In genomic region chr1:236058141-236058626, GRCh38 we compare ENCODE assay signal across 9 cellular contexts. TPM values are rescaled to one million over a fixed set of nuclear protein-coding genes. Genes with fewer than 3 reads are reported as not detected.
DNase-seq lines count a peak whose midpoint lies in the region; ATAC-seq, FAIRE-seq and TF ChIP-seq lines count a peak whose summit lies in the region.
"Had no signal": no experiment of that assay in that cellular context is flagged by ENCODE, and none has a peak within 500 bp of the region (broad histone marks: within the 10 kb centered on the region; RNA-seq: fewer than 3 reads in every experiment).

No MANE protein-coding gene starts in this region.

- TF ChIP-seq CTCF in prostate gland (IDR thresholded peaks at IDR 0.05) (no peak), lower lobe of right lung (IDR thresholded peaks at IDR 0.05) (no peak), kidney (IDR thresholded peaks at IDR 0.05; ENCODE audit: borderline replicate concordance, extremely low read depth, insufficient read depth) (no peak)

- WGBS in prostate gland: 21% methylated on average over 3 of the region's 3 CpGs

- no peak for FAIRE-seq in kidney (lab: Jason Lieb, UNC)

- H3K27me3 ChIP-seq in prostate gland (replicated peaks; ENCODE audit: insufficient read depth) (no peaks in the 10 kb centered on the region), lower lobe of right lung (ENCODE audit: low read depth) (no peaks in the 10 kb centered on the region)

- H3K4me1 ChIP-seq in prostate gland (replicated peaks): no peaks in the 10 kb centered on the region
- H3K4me1 ChIP-seq in lower lobe of right lung: peaks cover 19% of the 10 kb centered on the region
- peaks cover 8 to 11% of the 10 kb centered on the region in 2 donors for H3K4me1 ChIP-seq in kidney (ENCODE audit: control insufficient read depth in 1 of 2, insufficient read depth in 1 of 2, low read depth in 1 of 2, low read length in 2 of 2)

- H3K9ac ChIP-seq in kidney (ENCODE audit: low read length in 2 of 2): no peak overlapping the region

- H3K4me3 ChIP-seq in prostate gland (no peak overlapping the region), lower lobe of right lung (no peak overlapping the region), kidney (ENCODE audit: low read length in 2 of 2) (no peak overlapping the region)

- TF ChIP-seq POLR2A in prostate gland (IDR thresholded peaks at IDR 0.05): no peak

- H3K36me3 ChIP-seq in prostate gland: no peaks in the 10 kb centered on the region
- no peaks in the 10 kb centered on the region for H3K36me3 ChIP-seq in lower lobe of right lung
- H3K36me3 ChIP-seq in kidney (ENCODE audit: control insufficient read depth in 1 of 2, insufficient read depth in 2 of 2, low read length in 2 of 2): no peaks in the 10 kb centered on the region

- peak; percentile 89 for ATAC-seq in GM18861 (IDR thresholded peaks at IDR 0.05; ENCODE audit: unreplicated experiment)
- peak; percentile 79 for ATAC-seq in HG02623 (IDR thresholded peaks at IDR 0.05; ENCODE audit: unreplicated experiment)
- ATAC-seq in SK-N-SH treated with all-trans-retinoic acid at 6 μM for 48 hours: peak; percentile 94
- ATAC-seq in lower lobe of right lung: no peak

- H3K9me3 ChIP-seq in prostate gland: no peaks in the 10 kb centered on the region
- no peaks in the 10 kb centered on the region for H3K9me3 ChIP-seq in lower lobe of right lung
- no peaks in the 10 kb centered on the region for H3K9me3 ChIP-seq in kidney (ENCODE audit: control insufficient read depth in 1 of 2, low read length in 2 of 2)

- H3K27ac ChIP-seq in prostate gland (peak overlapping the region; percentile 3 to 50), lower lobe of right lung (no peak overlapping the region), kidney (ENCODE audit: low read depth in 2 of 2, low read length in 2 of 2) (peak overlapping the region in 1 of 2 donors; percentile 69)
- H3K27ac ChIP-seq: epithelial cell of prostate had no signal

- intact Hi-C loops in prostate gland (cut with DNase I): no loop called here
- intact Hi-C loops in lower lobe of right lung (cut with DNase I): no loop called here
- intact Hi-C loops in kidney (cut with DNase I): no loop called here

- DNase-seq in prostate gland (ENCODE audit: low spot score): no peak
- no peak for DNase-seq in lower lobe of right lung
- DNase-seq in middle frontal gyrus (ENCODE audit: extremely low spot score, low spot score): no peak
- no peak for DNase-seq in ecto neural progenitor cell (ENCODE audit: low spot score)
- DNase-seq in kidney: no peak

TF ChIP-seq in SK-N-SH treated with all-trans-retinoic acid at 6 μM for 48 hours, 23 proteins besides CTCF, POLR2A, EP300 and RAD21:
- TF ChIP-seq TCF4 (CRISPR knock-in tag; IDR thresholded peaks at IDR 0.05; ENCODE audit: borderline replicate concordance) (peak; percentile 90), BACH2 (CRISPR knock-in tag; IDR thresholded peaks at IDR 0.05; ENCODE audit: borderline replicate concordance) (no peak), TSHZ2 (CRISPR knock-in tag; IDR thresholded peaks at IDR 0.05) (peak; percentile 81; the same call in 1 of the 2 replicates), ISL1 (CRISPR knock-in tag; IDR thresholded peaks at IDR 0.05) (no peak), PATZ1 (CRISPR knock-in tag; IDR thresholded peaks at IDR 0.05; ENCODE audit: borderline replicate concordance) (no peak), OSR1 (CRISPR knock-in tag; IDR thresholded peaks at IDR 0.05) (no peak), ZNF8 (CRISPR knock-in tag; IDR thresholded peaks at IDR 0.05) (no peak), TOX (CRISPR knock-in tag; IDR thresholded peaks at IDR 0.05; ENCODE audit: borderline replicate concordance) (no peak), POU6F1 (CRISPR knock-in tag; IDR thresholded peaks at IDR 0.05; ENCODE audit: borderline replicate concordance, low read depth) (no peak), ZC3H10 (CRISPR knock-in tag; IDR thresholded peaks at IDR 0.05) (no peak)
- TF ChIP-seq, protein P1, sequence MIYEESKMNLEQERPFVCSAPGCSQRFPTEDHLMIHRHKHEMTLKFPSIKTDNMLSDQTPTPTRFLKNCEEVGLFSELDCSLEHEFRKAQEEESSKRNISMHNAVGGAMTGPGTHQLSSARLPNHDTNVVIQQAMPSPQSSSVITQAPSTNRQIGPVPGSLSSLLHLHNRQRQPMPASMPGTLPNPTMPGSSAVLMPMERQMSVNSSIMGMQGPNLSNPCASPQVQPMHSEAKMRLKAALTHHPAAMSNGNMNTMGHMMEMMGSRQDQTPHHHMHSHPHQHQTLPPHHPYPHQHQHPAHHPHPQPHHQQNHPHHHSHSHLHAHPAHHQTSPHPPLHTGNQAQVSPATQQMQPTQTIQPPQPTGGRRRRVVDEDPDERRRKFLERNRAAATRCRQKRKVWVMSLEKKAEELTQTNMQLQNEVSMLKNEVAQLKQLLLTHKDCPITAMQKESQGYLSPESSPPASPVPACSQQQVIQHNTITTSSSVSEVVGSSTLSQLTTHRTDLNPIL (CRISPR knock-in tag; IDR thresholded peaks at IDR 0.05; ENCODE audit: low read depth): no peak

RNA-seq across cellular contexts. Expression of gene NID1, which starts 6.7 kb away (rescaled TPM):
- total RNA-seq in prostate gland (10 to 100 TPM; 21.6 to 74.9 TPM), lower lobe of right lung (46.6 TPM), kidney (70.1 TPM)
- polyA plus RNA-seq in kidney (ENCODE audit: insufficient read depth, low read depth, low replicate concordance): 7.4 TPM

Comparison
In these comparisons a context has a peak if more than half of its experiments do, and no peak if none do; other contexts are left out.
1. ATAC-seq: peak in GM18861 (single experiment), HG02623 (single experiment) and SK-N-SH treated with all-trans-retinoic acid at 6 μM for 48 hours (single experiment); none in lower lobe of right lung (0 of 2).